In genomic region chr19:49874503-49875157, GRCh38 we compare ENCODE assay signal across 12 cellular contexts. TPM values are rescaled to one million over a fixed set of nuclear protein-coding genes. Genes with fewer than 3 reads are reported as not detected.
DNase-seq lines count a peak whose midpoint lies in the region; ATAC-seq, FAIRE-seq and TF ChIP-seq lines count a peak whose summit lies in the region.
"Had no signal": no experiment of that assay in that cellular context is flagged by ENCODE, and none has a peak within 500 bp of the region (broad histone marks: within the 10 kb centered on the region; RNA-seq: fewer than 3 reads in every experiment).

No MANE protein-coding gene starts in this region.

- H3K4me1 ChIP-seq in A549 (peaks cover 31% of the 10 kb centered on the region), DND-41 (ENCODE audit: insufficient read depth, low read length) (peaks cover 51% of the 10 kb centered on the region), transverse colon (peaks cover 20 to 36% (median 29%) of the 10 kb centered on the region in 4 donors)

- H3K9me3 ChIP-seq in A549 (no peaks in the 10 kb centered on the region), DND-41 (ENCODE audit: insufficient read depth, low read length, severe bottlenecking) (no peaks in the 10 kb centered on the region), transverse colon (no peaks in the 10 kb centered on the region)
- H3K9me3 ChIP-seq: mucosa of descending colon had no signal

- TF ChIP-seq CTCF in A549 (IDR thresholded peaks at IDR 0.05) (no peak), DND-41 (IDR thresholded peaks at IDR 0.05; ENCODE audit: borderline replicate concordance, extremely low read depth, low read length, poor library complexity, severe bottlenecking) (no peak), transverse colon (IDR thresholded peaks at IDR 0.05) (no peak)

- FAIRE-seq in A549 (lab: Jason Lieb, UNC) = no peak

- H4K20me1 ChIP-seq in DND-41 (ENCODE audit: insufficient read depth, low read length) = no peaks in the 10 kb centered on the region; the same call in 1 of the 2 replicates

- no peaks in the 10 kb centered on the region for H3K27me3 ChIP-seq in DND-41 (ENCODE audit: insufficient read depth, low read length, poor library complexity)
- H3K27me3 ChIP-seq in transverse colon = no peaks in the 10 kb centered on the region

- H3K27ac Mint-ChIP-seq in activated T-helper 1 cell treated with anti-CD3 and anti-CD28 coated beads, Interleukin-12 subunit alpha, Interleukin-12 subunit beta, Interleukin-2, Interleukin-4 antibody, amounts not matched to agents 30 ng/mL and 10 ng/mL and 1 ng/mL, durations not matched to agents 14 hours and 24 hours and 36 hours = peak overlapping the region; percentile 40
- peak overlapping the region in 2 of 6 donors; percentile 34 to 67 for H3K27ac Mint-ChIP-seq in immature natural killer cell

- CTCF ChIA-PET in A549 (lab: Yijun Ruan, JAX) = interaction anchor here (0.8 to 1.8 kb wide), 2 partner anchors 9 to 15 kb away, joined by 3 to 5 read pairs; no protein-coding TSS in a partner anchor

- H3K36me3 Mint-ChIP-seq in activated T-helper 1 cell treated with anti-CD3 and anti-CD28 coated beads, Interleukin-12 subunit alpha, Interleukin-12 subunit beta, Interleukin-2, Interleukin-4 antibody, amounts not matched to agents 30 ng/mL and 10 ng/mL and 1 ng/mL, durations not matched to agents 14 hours and 24 hours and 36 hours (ENCODE audit: low read depth) = peaks cover 13% of the 10 kb centered on the region
- peaks cover 0 to 5% (median 4%) of the 10 kb centered on the region in 3 donors for H3K36me3 Mint-ChIP-seq in immature natural killer cell

- H3K36me3 ChIP-seq in DND-41 (ENCODE audit: insufficient read depth, low read length) = peaks cover 27% of the 10 kb centered on the region
- H3K36me3 ChIP-seq in transverse colon = no peaks in the 10 kb centered on the region

- H3K4me3 ChIP-seq in A549 (peak overlapping the region; percentile 95; the same call in 1 of the 3 replicates), DND-41 (ENCODE audit: low read depth in 1 of 2, low read length in 2 of 2) (no peak overlapping the region), transverse colon (no peak overlapping the region)
- H3K4me3 ChIP-seq: mucosa of descending colon had no signal

- H3K27me3 Mint-ChIP-seq in activated T-helper 1 cell treated with anti-CD3 and anti-CD28 coated beads, Interleukin-12 subunit alpha, Interleukin-12 subunit beta, Interleukin-2, Interleukin-4 antibody, amounts not matched to agents 30 ng/mL and 10 ng/mL and 1 ng/mL, durations not matched to agents 14 hours and 24 hours and 36 hours (ENCODE audit: insufficient read depth) = no peaks in the 10 kb centered on the region
- peaks cover 2% of the 10 kb centered on the region in 3 donors for H3K27me3 Mint-ChIP-seq in immature natural killer cell (ENCODE audit: low read depth in 3 of 3)

- H3K27ac ChIP-seq in A549 = peak overlapping the region in 1 of 2 experiments; percentile 98; a peak in 2 of 6 replicates
- no peak overlapping the region for H3K27ac ChIP-seq in DND-41 (ENCODE audit: low read length)
- peak overlapping the region in 1 of 4 donors; percentile 98 for H3K27ac ChIP-seq in transverse colon

- H3K4me2 ChIP-seq in A549 (peak overlapping the region; percentile 90), DND-41 (ENCODE audit: insufficient read depth, low read length) (peak overlapping the region; percentile 98)

- H3K9ac ChIP-seq in DND-41 (ENCODE audit: low read depth, low read length) = peak overlapping the region; percentile 93

- intact Hi-C loops in activated T-helper 1 cell treated with anti-CD3 and anti-CD28 coated beads, Interleukin-12 subunit alpha, Interleukin-12 subunit beta, Interleukin-2, Interleukin-4 antibody, amounts not matched to agents 30 ng/mL and 10 ng/mL and 1 ng/mL, durations not matched to agents 14 hours and 24 hours and 36 hours (cut with micrococcal nuclease) = loop anchor here (5.0 kb wide), 1 partner anchor 108 kb away; no protein-coding TSS in a partner anchor
- intact Hi-C loops in cardiac septum (cut with DNase I) = loop anchor here (5.0 to 10.0 kb wide), 3 partner anchors 107 to 380 kb away; partner anchors contain the start of genes AP2A1, RPS11, VRK3 and ZNF473
- intact Hi-C loops in transverse colon (cut with DNase I; ENCODE audit: low total_unique reads) = no loop called here

- no peak for TF ChIP-seq EP300 in A549 (IDR thresholded peaks at IDR 0.05)
- TF ChIP-seq EP300 in transverse colon (IDR thresholded peaks at IDR 0.05; ENCODE audit: low read depth) = no peak

- H3K4me1 Mint-ChIP-seq in activated T-helper 1 cell treated with anti-CD3 and anti-CD28 coated beads, Interleukin-12 subunit alpha, Interleukin-12 subunit beta, Interleukin-2, Interleukin-4 antibody, amounts not matched to agents 30 ng/mL and 10 ng/mL and 1 ng/mL, durations not matched to agents 14 hours and 24 hours and 36 hours (ENCODE audit: low read depth) = peaks cover 46% of the 10 kb centered on the region
- H3K4me1 Mint-ChIP-seq in immature natural killer cell = peaks cover 39 to 42% of the 10 kb centered on the region in 2 donors

- no peak for TF ChIP-seq RAD21 in A549 (conservative IDR thresholded peaks at IDR 0.05 in 1 of 2, IDR thresholded peaks at IDR 0.05 in 1 of 2)

- DNase-seq in A549 (ENCODE audit: low read depth in 1 of 2, low spot score in 1 of 2) = no peak
- no peak for DNase-seq in DND-41
- no peak for DNase-seq in activated T-helper 1 cell treated with anti-CD3 and anti-CD28 coated beads, Interleukin-12 subunit alpha, Interleukin-12 subunit beta, Interleukin-2, Interleukin-4 antibody, amounts not matched to agents 30 ng/mL and 10 ng/mL and 1 ng/mL, durations not matched to agents 14 hours and 24 hours and 36 hours (ENCODE audit: low spot score)
- no peak for DNase-seq in immature natural killer cell
- no peak for DNase-seq in NCI-H2029 treated with DMSO at 0.1 percent for 48 hours (lab: John Stamatoyannopoulos, UW)
- DNase-seq in cardiac septum (ENCODE audit: low spot score) = no peak
- DNase-seq in transverse colon = no peak
- DNase-seq: activated CD8-positive, alpha-beta memory T cell treated with anti-CD3 and anti-CD28 coated beads for 24 hours; mucosa of descending colon; NCI-H510A had no signal

- 92% methylated on average over 11 of the region's 11 CpGs for WGBS in A549 (ENCODE audit: missing lambda C conversion rate)
- WGBS in transverse colon (ENCODE audit: low coverage in 1 of 2), 2 donors = 87% methylated on average over 11 of the region's 11 CpGs; no CpG with 5 or more reads in 1 of the 2 donors

- no peak overlapping the region for H2AFZ ChIP-seq in DND-41 (ENCODE audit: low read depth, low read length)

- ATAC-seq in A549 (no peak), DND-41 (ENCODE audit: insufficient read depth, low read depth) (no peak), GM18505 (IDR thresholded peaks at IDR 0.05; ENCODE audit: unreplicated experiment) (no peak)
- ATAC-seq: mucosa of descending colon, right cardiac atrium had no signal

- H3K9me3 Mint-ChIP-seq in activated T-helper 1 cell treated with anti-CD3 and anti-CD28 coated beads, Interleukin-12 subunit alpha, Interleukin-12 subunit beta, Interleukin-2, Interleukin-4 antibody, amounts not matched to agents 30 ng/mL and 10 ng/mL and 1 ng/mL, durations not matched to agents 14 hours and 24 hours and 36 hours = no peaks in the 10 kb centered on the region
- H3K9me3 Mint-ChIP-seq in immature natural killer cell = no peaks in the 10 kb centered on the region

- in situ Hi-C loops in transverse colon (cut with MboI; ENCODE audit: low pct_ligation_motif_present in 1 of 4, low pct_unique_long_range_greater_than_20kb in 1 of 4, low sequenced_read_pairs in 3 of 4) = loop anchor here in 1 of 4 donors (25.0 kb wide), 1 partner anchor 387 kb away; the partner anchor contains the start of genes RPL13A and RPS11

- TF ChIP-seq POLR2A in A549 (IDR thresholded peaks at IDR 0.05; ENCODE audit: low read length) (no peak), GM18505 (IDR thresholded peaks at IDR 0.05; ENCODE audit: borderline replicate concordance, extremely low read depth, insufficient read depth, insufficient read length) (no peak), transverse colon (IDR thresholded peaks at IDR 0.05) (no peak)

- peaks cover 39% of the 10 kb centered on the region for H3K79me2 ChIP-seq in DND-41 (ENCODE audit: insufficient read depth, low read length)

- peak overlapping the region; percentile 46 for H3K4me3 Mint-ChIP-seq in activated T-helper 1 cell treated with anti-CD3 and anti-CD28 coated beads, Interleukin-12 subunit alpha, Interleukin-12 subunit beta, Interleukin-2, Interleukin-4 antibody, amounts not matched to agents 30 ng/mL and 10 ng/mL and 1 ng/mL, durations not matched to agents 14 hours and 24 hours and 36 hours
- H3K4me3 Mint-ChIP-seq in immature natural killer cell = peak overlapping the region in 3 of 5 donors; percentile 48 to 68 (median 57)

- POLR2A ChIA-PET in A549 (lab: Yijun Ruan, JAX) = no interaction called here

RNA-seq across cellular contexts. Expression of gene AKT1S1, which starts 2.5 kb away (rescaled TPM):
- 39.2 and 41.5 TPM in 2 replicates for polyA plus RNA-seq in A549 (2011; rRNA removed)
- polyA plus RNA-seq in A549 (2012; cell fraction: cytosol; rRNA removed) = 70.4 and 91.8 TPM in 2 replicates
- polyA plus RNA-seq in A549 (2012; cell fraction: nucleus; rRNA removed) = 107 and 112 TPM in 2 replicates
- polyA plus RNA-seq in A549 (2017; fragmentation: RNase III; extraction: RNeasy Plus Mini Kit Qiagen cat#74134 plus additional on column Dnase treatment) = 63.4 to 75.9 TPM (median 75.3 TPM) in 3 replicates
- polyA minus RNA-seq in A549 (2011; rRNA and poly(A)+ RNA removed) = 30.8 and 33.3 TPM in 2 replicates
- total RNA-seq in activated T-helper 1 cell treated with anti-CD3 and anti-CD28 coated beads, Interleukin-12 subunit alpha, Interleukin-12 subunit beta, Interleukin-2, Interleukin-4 antibody, amounts not matched to agents 30 ng/mL and 10 ng/mL and 1 ng/mL, durations not matched to agents 14 hours and 24 hours and 36 hours = 32.1 and 32.2 TPM in 2 replicates
- polyA plus RNA-seq in immature natural killer cell = 1 to 10 TPM; 2.5 to 4.7 (median 3.3) TPM
- total RNA-seq in cardiac septum = 35.8 TPM
- 10 to 100 TPM; 15.3 to 29.7 (median 22.7) TPM for total RNA-seq in transverse colon

RNA-seq across cellular contexts. Expression of gene TBC1D17, which starts 2.9 kb away (rescaled TPM):
- polyA plus RNA-seq in A549 (2011; rRNA removed) (12.3 and 18.0 TPM in 2 replicates), A549 (2017; fragmentation: RNase III; extraction: RNeasy Plus Mini Kit Qiagen cat#74134 plus additional on column Dnase treatment) (26.6 to 44.8 TPM (median 41.5 TPM) in 3 replicates), immature natural killer cell (10 to 100 TPM in 1 of 3 donors, 1 to 10 TPM in 2; 7.1 to 18.4 (median 7.3) TPM)
- polyA plus RNA-seq in A549 (2012; cell fraction: cytosol; rRNA removed) = 26.5 and 33.3 TPM in 2 replicates
- 65.2 and 76.6 TPM in 2 replicates for polyA plus RNA-seq in A549 (2012; cell fraction: nucleus; rRNA removed)
- polyA minus RNA-seq in A549 (2011; rRNA and poly(A)+ RNA removed) = 14.3 and 18.0 TPM in 2 replicates
- 38.7 and 41.8 TPM in 2 replicates for total RNA-seq in activated T-helper 1 cell treated with anti-CD3 and anti-CD28 coated beads, Interleukin-12 subunit alpha, Interleukin-12 subunit beta, Interleukin-2, Interleukin-4 antibody, amounts not matched to agents 30 ng/mL and 10 ng/mL and 1 ng/mL, durations not matched to agents 14 hours and 24 hours and 36 hours
- total RNA-seq in cardiac septum (48.0 TPM), transverse colon (10 to 100 TPM; 26.4 to 80.8 (median 47.9) TPM)

RNA-seq across cellular contexts. Expression of gene PNKP, which starts 7.3 kb away (rescaled TPM):
- 22.5 and 23.3 TPM in 2 replicates for polyA plus RNA-seq in A549 (2011; rRNA removed)
- polyA plus RNA-seq in A549 (2012; cell fraction: cytosol; rRNA removed) = 40.5 and 44.1 TPM in 2 replicates
- polyA plus RNA-seq in A549 (2012; cell fraction: nucleus; rRNA removed) = 235 and 294 TPM in 2 replicates
- 63.8 to 75.9 TPM (median 71.2 TPM) in 3 replicates for polyA plus RNA-seq in A549 (2017; fragmentation: RNase III; extraction: RNeasy Plus Mini Kit Qiagen cat#74134 plus additional on column Dnase treatment)
- polyA minus RNA-seq in A549 (2011; rRNA and poly(A)+ RNA removed) = 35.0 and 36.5 TPM in 2 replicates
- 138 and 141 TPM in 2 replicates for total RNA-seq in activated T-helper 1 cell treated with anti-CD3 and anti-CD28 coated beads, Interleukin-12 subunit alpha, Interleukin-12 subunit beta, Interleukin-2, Interleukin-4 antibody, amounts not matched to agents 30 ng/mL and 10 ng/mL and 1 ng/mL, durations not matched to agents 14 hours and 24 hours and 36 hours
- 10 to 100 TPM; 36.4 to 55.1 (median 41.4) TPM for polyA plus RNA-seq in immature natural killer cell
- total RNA-seq in cardiac septum = 49.5 TPM
- 100 to 1,000 TPM in 2 of 4 donors, 10 to 100 TPM in 2; 60.8 to 128 (median 99.6) TPM for total RNA-seq in transverse colon

RNA-seq across cellular contexts. Expression of gene IL4I1, which starts 22.1 kb away (rescaled TPM):
- polyA plus RNA-seq in A549 (2011; rRNA removed) (0.15 and 0.18 TPM in 2 replicates), A549 (2017; fragmentation: RNase III; extraction: RNeasy Plus Mini Kit Qiagen cat#74134 plus additional on column Dnase treatment) (0.62 to 0.88 TPM (median 0.87 TPM) in 3 replicates), immature natural killer cell (under 1 TPM in 2 of 3 donors, not detected in 1; 0.27 to 0.40 TPM)
- 0.20 and 0.26 TPM in 2 replicates for polyA plus RNA-seq in A549 (2012; cell fraction: cytosol; rRNA removed)
- 0.66 and 0.84 TPM in 2 replicates for polyA plus RNA-seq in A549 (2012; cell fraction: nucleus; rRNA removed)
- polyA minus RNA-seq in A549 (2011; rRNA and poly(A)+ RNA removed) = 0.70 TPM in 1 of 2 replicates, not detected in the other
- total RNA-seq in activated T-helper 1 cell treated with anti-CD3 and anti-CD28 coated beads, Interleukin-12 subunit alpha, Interleukin-12 subunit beta, Interleukin-2, Interleukin-4 antibody, amounts not matched to agents 30 ng/mL and 10 ng/mL and 1 ng/mL, durations not matched to agents 14 hours and 24 hours and 36 hours = 50.0 and 51.5 TPM in 2 replicates
- total RNA-seq in cardiac septum (1.2 TPM), transverse colon (1 to 10 TPM in 1 of 4 donors, not detected in 3; 2.1 TPM)

RNA-seq across cellular contexts. Expression of gene PTOV1, which starts 23.7 kb away (rescaled TPM):
- polyA plus RNA-seq in A549 (2011; rRNA removed) (27.7 and 41.2 TPM in 2 replicates), A549 (2017; fragmentation: RNase III; extraction: RNeasy Plus Mini Kit Qiagen cat#74134 plus additional on column Dnase treatment) (119 to 153 TPM (median 147 TPM) in 3 replicates), immature natural killer cell (10 to 100 TPM; 32.0 to 59.7 (median 41.4) TPM)
- polyA plus RNA-seq in A549 (2012; cell fraction: cytosol; rRNA removed) = 111 and 150 TPM in 2 replicates
- polyA plus RNA-seq in A549 (2012; cell fraction: nucleus; rRNA removed) = 235 and 351 TPM in 2 replicates
- 60.2 and 109 TPM in 2 replicates for polyA minus RNA-seq in A549 (2011; rRNA and poly(A)+ RNA removed)
- total RNA-seq in activated T-helper 1 cell treated with anti-CD3 and anti-CD28 coated beads, Interleukin-12 subunit alpha, Interleukin-12 subunit beta, Interleukin-2, Interleukin-4 antibody, amounts not matched to agents 30 ng/mL and 10 ng/mL and 1 ng/mL, durations not matched to agents 14 hours and 24 hours and 36 hours = 107 and 113 TPM in 2 replicates
- total RNA-seq in cardiac septum (95.8 TPM), transverse colon (100 to 1,000 TPM in 1 of 4 donors, 10 to 100 TPM in 3; 62.3 to 203 (median 66.8) TPM)
